Comparison of ENCODE assay signal across 1 cellular context in genomic region chr2:39218401-39218800, GRCh38.
TF ChIP-seq lines count a peak whose summit lies in the region.

No MANE protein-coding gene starts in this region.

TF ChIP-seq in K562, 482 proteins besides CTCF, POLR2A, EP300 and RAD21:
- TF ChIP-seq AFF1 (IDR thresholded peaks at IDR 0.05; ENCODE audit: low read depth in 1 of 2, partially characterized antibody in 2 of 2) (no peak), POLR3G (IDR thresholded peaks at IDR 0.05; ENCODE audit: extremely low read depth, insufficient read length, insufficient replicate concordance) (no peak), DNMT1 (IDR thresholded peaks at IDR 0.05) (no peak), TGIF2 (CRISPR knock-in tag; IDR thresholded peaks at IDR 0.05) (no peak), ZNF124 (CRISPR knock-in tag; IDR thresholded peaks at IDR 0.05) (no peak), CBFB (CRISPR knock-in tag; IDR thresholded peaks at IDR 0.05) (no peak), RUNX1 (IDR thresholded peaks at IDR 0.05; ENCODE audit: low read depth) (no peak), CBX1 (IDR thresholded peaks at IDR 0.05; ENCODE audit: low read depth) (no peak), KLF1 (tag; IDR thresholded peaks at IDR 0.05) (no peak), PURB (CRISPR knock-in tag; IDR thresholded peaks at IDR 0.05; ENCODE audit: low read depth) (no peak), TAF1 (IDR thresholded peaks at IDR 0.05; ENCODE audit: control insufficient read depth, extremely low read depth, insufficient read depth, low read length, severe bottlenecking) (no peak), CC2D1A (IDR thresholded peaks at IDR 0.05) (no peak)
